In genomic region chr2:112812318-112813042, GRCh38 we compare ENCODE assay signal across 9 cellular contexts. TPM values are rescaled to one million over a fixed set of nuclear protein-coding genes. Genes with fewer than 3 reads are reported as not detected.
DNase-seq lines count a peak whose midpoint lies in the region; ATAC-seq and TF ChIP-seq lines count a peak whose summit lies in the region.
"Had no signal": no experiment of that assay in that cellular context is flagged by ENCODE, and none has a peak within 500 bp of the region (broad histone marks: within the 10 kb centered on the region; RNA-seq: fewer than 3 reads in every experiment).

No MANE protein-coding gene starts in this region.

- TF ChIP-seq POLR2A in gastrocnemius medialis (IDR thresholded peaks at IDR 0.05) = no peak

- peaks cover 13% of the 10 kb centered on the region for H3K36me3 Mint-ChIP-seq in activated naive CD8-positive, alpha-beta T cell treated with anti-CD3 and anti-CD28 coated beads, Interleukin-2, amount 10 ng/mL, durations not matched to agents 7 days and 5 days
- peaks cover 4% of the 10 kb centered on the region for H3K36me3 Mint-ChIP-seq in memory B cell
- peaks cover 0 to 3% (median 0%) of the 10 kb centered on the region in 3 donors for H3K36me3 Mint-ChIP-seq in immature natural killer cell

- H3K9me3 Mint-ChIP-seq in activated naive CD8-positive, alpha-beta T cell treated with anti-CD3 and anti-CD28 coated beads, Interleukin-2, amount 10 ng/mL, durations not matched to agents 7 days and 5 days = peaks cover 5% of the 10 kb centered on the region
- H3K9me3 Mint-ChIP-seq in memory B cell (peaks cover 6% of the 10 kb centered on the region), immature natural killer cell (peaks cover 0 to 3% (median 0%) of the 10 kb centered on the region in 6 donors)

- H3K27ac Mint-ChIP-seq in activated naive CD8-positive, alpha-beta T cell treated with anti-CD3 and anti-CD28 coated beads, Interleukin-2, amount 10 ng/mL, durations not matched to agents 7 days and 5 days = peak overlapping the region; percentile 15
- H3K27ac Mint-ChIP-seq in memory B cell (peak overlapping the region; percentile 64), immature natural killer cell (peak overlapping the region in 1 of 6 donors; percentile 26)

- H3K36me3 ChIP-seq in gastrocnemius medialis = no peaks in the 10 kb centered on the region

- H3K27ac ChIP-seq in gastrocnemius medialis = peak overlapping the region in 1 of 4 donors; percentile 5
- H3K27ac ChIP-seq: VCaP had no signal

- ATAC-seq in HG02678 (IDR thresholded peaks at IDR 0.05; ENCODE audit: unreplicated experiment) (peak; percentile 68), memory B cell (ENCODE audit: low read depth) (peak; percentile 56), GM19397 (IDR thresholded peaks at IDR 0.05; ENCODE audit: unreplicated experiment) (no peak), gastrocnemius medialis (no peak)
- no peak for ATAC-seq in activated naive CD8-positive, alpha-beta T cell treated with anti-CD3 and anti-CD28 coated beads, Interleukin-2, amount 10 ng/mL, durations not matched to agents 7 days and 5 days (ENCODE audit: low read depth)

- in situ Hi-C loops in gastrocnemius medialis (cut with MboI; ENCODE audit: low sequenced_read_pairs in 4 of 4) = no loop called here

- H3K4me3 ChIP-seq in gastrocnemius medialis = no peak overlapping the region

- intact Hi-C loops in gastrocnemius medialis (cut with DNase I; ENCODE audit: low total_unique reads) = no loop called here

- POLR2A ChIA-PET in activated naive CD8-positive, alpha-beta T cell treated with anti-CD3 and anti-CD28 coated beads, Interleukin-2, amount 10 ng/mL, durations not matched to agents 7 days and 5 days (lab: Charles Lee) = no interaction called here

- TF ChIP-seq CTCF in GM10266 (IDR thresholded peaks at IDR 0.05; ENCODE audit: control insufficient read depth, insufficient read depth, low read depth, missing control alignments) (no peak), gastrocnemius medialis (IDR thresholded peaks at IDR 0.05 in 4 of 5, conservative IDR thresholded peaks at IDR 0.05 in 1 of 5) (no peak)

- no peak overlapping the region for H3K4me3 Mint-ChIP-seq in activated naive CD8-positive, alpha-beta T cell treated with anti-CD3 and anti-CD28 coated beads, Interleukin-2, amount 10 ng/mL, durations not matched to agents 7 days and 5 days
- no peak overlapping the region for H3K4me3 Mint-ChIP-seq in memory B cell
- H3K4me3 Mint-ChIP-seq in immature natural killer cell = no peak overlapping the region

- DNase-seq in GM10266 (ENCODE audit: extremely low spot score) (peak; percentile 41), memory B cell (ENCODE audit: low spot score in 2 of 2) (no peak), gastrocnemius medialis (no peak), immature natural killer cell (no peak), NOMO-1 treated with DMSO at 0.1 percent for 48 hours (lab: John Stamatoyannopoulos, UW; ENCODE audit: unreplicated experiment) (no peak)
- DNase-seq in activated naive CD8-positive, alpha-beta T cell treated with anti-CD3 and anti-CD28 coated beads, Interleukin-2, amount 10 ng/mL, durations not matched to agents 7 days and 5 days = no peak

- no peaks in the 10 kb centered on the region for H3K9me3 ChIP-seq in gastrocnemius medialis

- H3K4me1 Mint-ChIP-seq in activated naive CD8-positive, alpha-beta T cell treated with anti-CD3 and anti-CD28 coated beads, Interleukin-2, amount 10 ng/mL, durations not matched to agents 7 days and 5 days = peaks cover 14% of the 10 kb centered on the region
- H3K4me1 Mint-ChIP-seq in memory B cell = peaks cover 17% of the 10 kb centered on the region
- H3K4me1 Mint-ChIP-seq in immature natural killer cell = peaks cover 8 to 11% of the 10 kb centered on the region in 2 donors

- H3K27me3 ChIP-seq in gastrocnemius medialis = no peaks in the 10 kb centered on the region

- peaks cover 6 to 8% of the 10 kb centered on the region in 2 donors for H3K4me1 ChIP-seq in gastrocnemius medialis

- peaks cover 3% of the 10 kb centered on the region for H3K27me3 Mint-ChIP-seq in activated naive CD8-positive, alpha-beta T cell treated with anti-CD3 and anti-CD28 coated beads, Interleukin-2, amount 10 ng/mL, durations not matched to agents 7 days and 5 days
- no peaks in the 10 kb centered on the region for H3K27me3 Mint-ChIP-seq in memory B cell
- H3K27me3 Mint-ChIP-seq in immature natural killer cell (ENCODE audit: low read depth in 3 of 3) = peaks cover 0 to 2% (median 0%) of the 10 kb centered on the region in 3 donors

RNA-seq across cellular contexts. Expression of gene IL1B, which starts 24.1 kb away (rescaled TPM):
- under 1 TPM in 1 of 2 experiments, not detected in 1; 0.19 TPM for total RNA-seq in activated naive CD8-positive, alpha-beta T cell treated with anti-CD3 and anti-CD28 coated beads, Interleukin-2, amount 10 ng/mL, durations not matched to agents 7 days and 5 days
- not detected for total RNA-seq in gastrocnemius medialis
- 1 to 10 TPM in 2 of 3 donors, under 1 TPM in 1; 0.31 to 3.7 (median 1.3) TPM for polyA plus RNA-seq in immature natural killer cell

RNA-seq across cellular contexts. Expression of gene IL1A, which starts 28.2 kb away (rescaled TPM):
- not detected for total RNA-seq in activated naive CD8-positive, alpha-beta T cell treated with anti-CD3 and anti-CD28 coated beads, Interleukin-2, amount 10 ng/mL, durations not matched to agents 7 days and 5 days
- total RNA-seq in gastrocnemius medialis = not detected
- not detected for polyA plus RNA-seq in immature natural killer cell

RNA-seq across cellular contexts. Expression of gene CKAP2L, which starts 48.1 kb away (rescaled TPM):
- 10 to 100 TPM; 38.9 to 40.3 TPM for total RNA-seq in activated naive CD8-positive, alpha-beta T cell treated with anti-CD3 and anti-CD28 coated beads, Interleukin-2, amount 10 ng/mL, durations not matched to agents 7 days and 5 days
- total RNA-seq in gastrocnemius medialis = under 1 TPM in 2 of 4 donors, not detected in 2; 0.07 to 0.16 TPM
- polyA plus RNA-seq in immature natural killer cell = under 1 TPM in 2 of 3 donors, not detected in 1; 0.08 to 0.91 TPM

Comparison
In these comparisons a context has a peak if more than half of its experiments do, and no peak if none do; other contexts are left out.
1. ATAC-seq: peak in HG02678 (single experiment) and memory B cell (single experiment); none in activated naive CD8-positive, alpha-beta T cell treated with anti-CD3 and anti-CD28 coated beads, Interleukin-2, amount 10 ng/mL, durations not matched to agents 7 days and 5 days (single experiment), GM19397 (single experiment) and gastrocnemius medialis (0 of 2).
2. RNA of gene CKAP2L, which starts 48.1 kb away (total RNA-seq): 38.9 to 40.3 TPM in activated naive CD8-positive, alpha-beta T cell treated with anti-CD3 and anti-CD28 coated beads, Interleukin-2, amount 10 ng/mL, durations not matched to agents 7 days and 5 days; 0.07 to 0.16 TPM in gastrocnemius medialis; every median in the first group is over 10 times any median in the second.